ENCODE assay signal across 1 cellular context in genomic region chr2:241702405-241703127, GRCh38.
TF ChIP-seq lines count a peak whose summit lies in the region.

No MANE protein-coding gene starts in this region.

TF ChIP-seq in HepG2, 621 proteins besides CTCF, POLR2A, EP300 and RAD21 (continued from another document and continues in another):
- no peak; the same call in 1 of the 2 replicates for TF ChIP-seq ZBTB43 (CRISPR knock-in tag; conservative IDR thresholded peaks at IDR 0.05)
- TF ChIP-seq ZNF224 (CRISPR knock-in tag; IDR thresholded peaks at IDR 0.05), result 0 out of 2 replicates have a peak, but pooled peaks have one; percentile 69
- no peak for TF ChIP-seq KDM1A (CRISPR knock-in tag; IDR thresholded peaks at IDR 0.05)
- no peak for TF ChIP-seq ZNF841 (CRISPR knock-in tag; IDR thresholded peaks at IDR 0.05; ENCODE audit: borderline replicate concordance)
- TF ChIP-seq ZSCAN31 (CRISPR knock-in tag; IDR thresholded peaks at IDR 0.05; ENCODE audit: low read depth), result peak; percentile 86
- no peak for TF ChIP-seq ZNF800 (CRISPR knock-in tag; IDR thresholded peaks at IDR 0.05)
- TF ChIP-seq TFAP4 (IDR thresholded peaks at IDR 0.05; ENCODE audit: borderline replicate concordance, low read depth), result peak; percentile 84; the same call in 1 of the 2 replicates
- TF ChIP-seq AFF4 (CRISPR knock-in tag; IDR thresholded peaks at IDR 0.05), result peak; percentile 81; the same call in 1 of the 2 replicates
- no peak for TF ChIP-seq ZFP36L1 (CRISPR knock-in tag; IDR thresholded peaks at IDR 0.05)
- TF ChIP-seq ZNF784 (CRISPR knock-in tag; IDR thresholded peaks at IDR 0.05; ENCODE audit: borderline replicate concordance), result peak; percentile 87; the same call in 1 of the 2 replicates
- TF ChIP-seq ZNF777 (CRISPR knock-in tag; IDR thresholded peaks at IDR 0.05), result no peak
- TF ChIP-seq TBX3 (IDR thresholded peaks at IDR 0.05; ENCODE audit: borderline replicate concordance), result no peak
- TF ChIP-seq MAZ (IDR thresholded peaks at IDR 0.05; ENCODE audit: borderline replicate concordance, low read depth, low read length), result peak; percentile 50; the same call in 1 of the 2 replicates
- peak; percentile 82; the same call in 1 of the 2 replicates for TF ChIP-seq MAZ (CRISPR knock-in tag; IDR thresholded peaks at IDR 0.05; ENCODE audit: low read depth)
- TF ChIP-seq ZNF687 (CRISPR knock-in tag; IDR thresholded peaks at IDR 0.05), result peak; percentile 82
- TF ChIP-seq NFE2L1 (CRISPR knock-in tag; IDR thresholded peaks at IDR 0.05; ENCODE audit: borderline replicate concordance), result no peak
- TF ChIP-seq MAX (IDR thresholded peaks at IDR 0.05), result peak; percentile 69
- peak; percentile 73; the same call in 1 of the 2 replicates for TF ChIP-seq BCL3 (CRISPR knock-in tag; IDR thresholded peaks at IDR 0.05)
- no peak for TF ChIP-seq HNF4G (IDR thresholded peaks at IDR 0.05; ENCODE audit: borderline replicate concordance, low read depth, low read length)
- no peak for TF ChIP-seq HNF4G (CRISPR knock-in tag; IDR thresholded peaks at IDR 0.05; ENCODE audit: borderline replicate concordance, low read depth)
- no peak for TF ChIP-seq NR1H2 (CRISPR knock-in tag; IDR thresholded peaks at IDR 0.05; ENCODE audit: borderline replicate concordance, low read depth)
- 0 out of 2 replicates have a peak, but pooled peaks have one; percentile 24 for TF ChIP-seq PRDM4 (CRISPR knock-in tag; IDR thresholded peaks at IDR 0.05; ENCODE audit: borderline replicate concordance)
- no peak for TF ChIP-seq ARNT (IDR thresholded peaks at IDR 0.05)
- TF ChIP-seq ZNF136 (CRISPR knock-in tag; IDR thresholded peaks at IDR 0.05; ENCODE audit: low read depth), result 0 out of 2 replicates have a peak, but pooled peaks have one; percentile 57
- TF ChIP-seq ARID4A (CRISPR knock-in tag; IDR thresholded peaks at IDR 0.05; ENCODE audit: borderline replicate concordance), result peak; percentile 92
- TF ChIP-seq ESRRA (CRISPR knock-in tag; IDR thresholded peaks at IDR 0.05; ENCODE audit: low read depth), result no peak
- no peak for TF ChIP-seq BHLHE40 (IDR thresholded peaks at IDR 0.05; ENCODE audit: low read length)
- TF ChIP-seq BATF2 (CRISPR knock-in tag; IDR thresholded peaks at IDR 0.05), result no peak
- TF ChIP-seq ZNF598 (CRISPR knock-in tag; IDR thresholded peaks at IDR 0.05; ENCODE audit: borderline replicate concordance), result peak; percentile 95
- no peak for TF ChIP-seq NFRKB (IDR thresholded peaks at IDR 0.05)
